In genomic region chr17:49223168-49223516, GRCh38 we compare ENCODE assay signal across 1 cellular context.
TF ChIP-seq lines count a peak whose summit lies in the region.

No MANE protein-coding gene starts in this region.

TF ChIP-seq in HCT116, 20 proteins besides CTCF, POLR2A, EP300 and RAD21:
- TF ChIP-seq ZBTB33 (IDR thresholded peaks at IDR 0.05; ENCODE audit: extremely low read depth, insufficient replicate concordance, low read length) (no peak), YY1 (IDR thresholded peaks at IDR 0.05; ENCODE audit: extremely low read depth, insufficient replicate concordance, low read depth, low read length) (no peak), SRF (IDR thresholded peaks at IDR 0.05; ENCODE audit: low read depth) (no peak), TCF7L2 (IDR thresholded peaks at IDR 0.05; ENCODE audit: borderline replicate concordance, extremely low read depth, insufficient read depth, insufficient read length) (no peak), EZH2phosphoT487 (IDR thresholded peaks at IDR 0.05; ENCODE audit: borderline replicate concordance) (no peak), EZH2 (IDR thresholded peaks at IDR 0.05) (no peak), FOSL1 (IDR thresholded peaks at IDR 0.05; ENCODE audit: low read depth) (no peak), CBX3 (IDR thresholded peaks at IDR 0.05; ENCODE audit: low read depth) (no peak), JUND (IDR thresholded peaks at IDR 0.05) (no peak), EGR1 (IDR thresholded peaks at IDR 0.05; ENCODE audit: low read depth) (no peak), CEBPB (IDR thresholded peaks at IDR 0.05; ENCODE audit: low read depth) (no peak), MAX (IDR thresholded peaks at IDR 0.05) (no peak), ZNF274 (IDR thresholded peaks at IDR 0.05; ENCODE audit: low read depth, low read length) (no peak), ELF1 (IDR thresholded peaks at IDR 0.05; ENCODE audit: borderline replicate concordance, low read depth) (no peak), ZFX (IDR thresholded peaks at IDR 0.05) (no peak)
